ENCODE assay signal across 23 cellular contexts in the genomic region with DNA sequence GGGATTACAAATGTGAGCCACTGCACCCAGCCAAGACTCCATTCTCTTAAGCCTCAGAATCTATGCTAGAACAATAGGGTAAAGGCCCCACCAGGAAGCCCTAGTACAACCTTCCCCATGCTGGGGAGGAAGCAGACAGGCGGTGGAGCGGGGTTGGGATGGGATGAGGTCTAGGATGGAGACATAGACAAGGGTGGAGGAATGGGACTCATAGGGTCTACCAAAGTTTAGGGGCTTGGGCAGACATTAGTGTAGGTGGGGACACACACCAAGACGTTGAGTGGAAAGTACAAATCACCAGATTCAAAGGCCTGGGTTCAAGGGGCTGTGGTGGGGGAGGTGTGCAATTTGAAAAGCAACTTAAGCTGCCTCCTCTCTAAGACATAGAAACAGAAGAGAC. TPM values are rescaled to one million over a fixed set of nuclear protein-coding genes. Genes with fewer than 3 reads are reported as not detected.
DNase-seq lines count a peak whose midpoint lies in the region; ATAC-seq and TF ChIP-seq lines count a peak whose summit lies in the region.
"Had no signal": no experiment of that assay in that cellular context is flagged by ENCODE, and none has a peak within 500 bp of the region (broad histone marks: within the 10 kb centered on the region; RNA-seq: fewer than 3 reads in every experiment).

No MANE protein-coding gene starts in this region.

- intact Hi-C loops in spleen (cut with DNase I; ENCODE audit: low total_unique reads): no loop called here

- WGBS in spleen, 5 donors: 58 to 82% (median 79%) methylated on average over 3 of the region's 3 CpGs

- H3K4me1 Mint-ChIP-seq in T-helper 2 cell treated with Interferon-gamma antibody and Interleukin-4, amounts not matched to agents 5 μg/mL and 100 μg/mL, for 36 hours (ENCODE audit: low read depth): peaks cover 34% of the 10 kb centered on the region
- H3K4me1 Mint-ChIP-seq in T-helper 1 cell treated with Interleukin-12 subunit alpha and Interleukin-12 subunit beta and Interleukin-4 antibody, amounts not matched to agents 30 μg/mL and 1 μg/mL, for 36 hours (ENCODE audit: low read depth): peaks cover 31% of the 10 kb centered on the region
- no peaks in the 10 kb centered on the region for H3K4me1 Mint-ChIP-seq in endothelial cell (ENCODE audit: unreplicated experiment)

- no peak for ATAC-seq in activated naive CD4-positive, alpha-beta T cell treated with anti-CD3 and anti-CD28 coated beads, Interleukin-2, amount 50 U/mL, for 72 hours
- ATAC-seq: WTC11 had no signal

- DNase-seq in T-helper 2 cell treated with Interferon-gamma antibody and Interleukin-4, amounts not matched to agents 5 μg/mL and 100 μg/mL, for 36 hours (ENCODE audit: low spot score): no peak
- DNase-seq in T-helper 2 cell: no peak
- no peak for DNase-seq in activated naive CD4-positive, alpha-beta T cell treated with anti-CD3 and anti-CD28 coated beads, Interleukin-2, amount 50 U/mL, for 72 hours (ENCODE audit: low spot score in 2 of 2)
- no peak for DNase-seq in spleen
- no peak for DNase-seq in SW480 (ENCODE audit: low spot score)
- DNase-seq in endothelial cell (ENCODE audit: low spot score): no peak
- DNase-seq in HPDE6-E6E7 (ENCODE audit: extremely low spot score): no peak
- DNase-seq: HFFc6, hypothalamus, Karpas-422, NCI-H1092 treated with DMSO at 0.1 percent for 48 hours, NCI-H510A treated with DMSO at 0.1 percent for 48 hours, Right ventricle myocardium superior had no signal

- peak overlapping the region in 6 of 8 donors; percentile 12 to 64 (median 28) for H3K4me3 ChIP-seq in spleen
- H3K4me3 ChIP-seq: coronary artery, thoracic aorta had no signal

- no peaks in the 10 kb centered on the region for H3K27me3 Mint-ChIP-seq in T-helper 2 cell treated with Interferon-gamma antibody and Interleukin-4, amounts not matched to agents 5 μg/mL and 100 μg/mL, for 36 hours (ENCODE audit: low read depth)
- no peaks in the 10 kb centered on the region for H3K27me3 Mint-ChIP-seq in T-helper 1 cell treated with Interleukin-12 subunit alpha and Interleukin-12 subunit beta and Interleukin-4 antibody, amounts not matched to agents 30 μg/mL and 1 μg/mL, for 36 hours (ENCODE audit: low read depth)
- H3K27me3 Mint-ChIP-seq in endothelial cell (ENCODE audit: unreplicated experiment): peaks cover 7% of the 10 kb centered on the region

- no peaks in the 10 kb centered on the region for H3K36me3 ChIP-seq in spleen
- H3K36me3 ChIP-seq: thoracic aorta had no signal

- H3K4me1 ChIP-seq in spleen: peaks cover 0 to 45% (median 9%) of the 10 kb centered on the region in 6 donors

- no peak for TF ChIP-seq POLR2A in spleen (IDR thresholded peaks at IDR 0.05)

- peak overlapping the region; percentile 99 for H3K27ac Mint-ChIP-seq in T-helper 2 cell treated with Interferon-gamma antibody and Interleukin-4, amounts not matched to agents 5 μg/mL and 100 μg/mL, for 36 hours
- peak overlapping the region; percentile 97 for H3K27ac Mint-ChIP-seq in T-helper 1 cell treated with Interleukin-12 subunit alpha and Interleukin-12 subunit beta and Interleukin-4 antibody, amounts not matched to agents 30 μg/mL and 1 μg/mL, for 36 hours
- peak overlapping the region; percentile 98 to 100 for H3K27ac Mint-ChIP-seq in activated naive CD4-positive, alpha-beta T cell treated with anti-CD3 and anti-CD28 coated beads, Interleukin-2, amount 50 U/mL, for 72 hours
- no peak overlapping the region for H3K27ac Mint-ChIP-seq in endothelial cell (ENCODE audit: unreplicated experiment)
- H3K27ac Mint-ChIP-seq: HFFc6, nephron, progenitor cell of endocrine pancreas, WTC11 had no signal

- H3K4me3 Mint-ChIP-seq in T-helper 2 cell treated with Interferon-gamma antibody and Interleukin-4, amounts not matched to agents 5 μg/mL and 100 μg/mL, for 36 hours: peak overlapping the region; percentile 93
- peak overlapping the region; percentile 98 for H3K4me3 Mint-ChIP-seq in T-helper 1 cell treated with Interleukin-12 subunit alpha and Interleukin-12 subunit beta and Interleukin-4 antibody, amounts not matched to agents 30 μg/mL and 1 μg/mL, for 36 hours
- no peak overlapping the region for H3K4me3 Mint-ChIP-seq in endothelial cell (ENCODE audit: unreplicated experiment)
- H3K4me3 Mint-ChIP-seq: HFFc6, nephron, WTC11 had no signal

- H3K36me3 Mint-ChIP-seq in T-helper 2 cell treated with Interferon-gamma antibody and Interleukin-4, amounts not matched to agents 5 μg/mL and 100 μg/mL, for 36 hours (ENCODE audit: low read depth): peaks cover 77% of the 10 kb centered on the region
- H3K36me3 Mint-ChIP-seq in T-helper 1 cell treated with Interleukin-12 subunit alpha and Interleukin-12 subunit beta and Interleukin-4 antibody, amounts not matched to agents 30 μg/mL and 1 μg/mL, for 36 hours (ENCODE audit: low read depth): peaks cover 71% of the 10 kb centered on the region
- H3K36me3 Mint-ChIP-seq in activated naive CD4-positive, alpha-beta T cell treated with anti-CD3 and anti-CD28 coated beads, Interleukin-2, amount 50 U/mL, for 72 hours: peaks cover 55 to 78% of the 10 kb centered on the region in 2 donors
- H3K36me3 Mint-ChIP-seq in endothelial cell (ENCODE audit: low read depth, unreplicated experiment): no peaks in the 10 kb centered on the region
- H3K36me3 Mint-ChIP-seq: WTC11 had no signal

- H3K27ac ChIP-seq in spleen: peak overlapping the region in 7 of 8 donors; percentile 53 to 97 (median 72)
- H3K27ac ChIP-seq: 22Rv1, coronary artery, thoracic aorta had no signal

- H3K9me3 ChIP-seq in spleen: no peaks in the 10 kb centered on the region
- H3K9me3 ChIP-seq: thoracic aorta had no signal

- no peaks in the 10 kb centered on the region for H3K9me3 Mint-ChIP-seq in T-helper 2 cell treated with Interferon-gamma antibody and Interleukin-4, amounts not matched to agents 5 μg/mL and 100 μg/mL, for 36 hours
- H3K9me3 Mint-ChIP-seq in T-helper 1 cell treated with Interleukin-12 subunit alpha and Interleukin-12 subunit beta and Interleukin-4 antibody, amounts not matched to agents 30 μg/mL and 1 μg/mL, for 36 hours: no peaks in the 10 kb centered on the region
- H3K9me3 Mint-ChIP-seq in activated naive CD4-positive, alpha-beta T cell treated with anti-CD3 and anti-CD28 coated beads, Interleukin-2, amount 50 U/mL, for 72 hours: no peaks in the 10 kb centered on the region
- no peaks in the 10 kb centered on the region for H3K9me3 Mint-ChIP-seq in endothelial cell (ENCODE audit: unreplicated experiment)
- H3K9me3 Mint-ChIP-seq: HFFc6, nephron, WTC11 had no signal

- no peaks in the 10 kb centered on the region for H3K27me3 ChIP-seq in spleen (replicated peaks in 1 of 7)

- no peak for TF ChIP-seq CTCF in spleen (IDR thresholded peaks at IDR 0.05 in 8 of 11, conservative IDR thresholded peaks at IDR 0.05 in 3 of 11)
- TF ChIP-seq CTCF in endothelial cell (IDR thresholded peaks at IDR 0.05; ENCODE audit: unreplicated experiment): no peak

RNA-seq across cellular contexts. Expression of a gene that starts 19.3 kb away (rescaled TPM):
- total RNA-seq in activated naive CD4-positive, alpha-beta T cell treated with anti-CD3 and anti-CD28 coated beads, Interleukin-2, amount 50 U/mL, for 72 hours: under 1 TPM in 1 of 2 donors, not detected in 1; 0.82 TPM
- total RNA-seq in spleen: 10 to 100 TPM in 2 of 7 donors, 1 to 10 TPM in 1, not detected in 4; 3.8 to 14.5 (median 11.1) TPM
- 1 to 10 TPM; 1.1 to 1.3 (median 1.2) TPM for polyA plus RNA-seq in spleen
- total RNA-seq in endothelial cell (ENCODE audit: unreplicated experiment): 2.0 TPM
- total RNA-seq: endothelial cell of umbilical vein, HFFc6, kidney epithelial cell, Right ventricle myocardium superior had no signal
- polyA plus RNA-seq: BJ had no signal

RNA-seq across cellular contexts. Expression of a gene that starts 40.8 kb away (rescaled TPM):
- not detected for total RNA-seq in activated naive CD4-positive, alpha-beta T cell treated with anti-CD3 and anti-CD28 coated beads, Interleukin-2, amount 50 U/mL, for 72 hours
- total RNA-seq in spleen (1 to 10 TPM in 3 of 7 donors, not detected in 4; 2.9 to 6.3 (median 3.0) TPM), endothelial cell (ENCODE audit: unreplicated experiment) (0.82 TPM)
- 1 to 10 TPM in 2 of 3 donors, under 1 TPM in 1; 0.88 to 1.4 (median 1.2) TPM for polyA plus RNA-seq in spleen
- total RNA-seq: endothelial cell of umbilical vein, HFFc6, Right ventricle myocardium superior had no signal
- polyA plus RNA-seq: BJ, endothelial cell of umbilical vein had no signal
